In the genomic region with DNA sequence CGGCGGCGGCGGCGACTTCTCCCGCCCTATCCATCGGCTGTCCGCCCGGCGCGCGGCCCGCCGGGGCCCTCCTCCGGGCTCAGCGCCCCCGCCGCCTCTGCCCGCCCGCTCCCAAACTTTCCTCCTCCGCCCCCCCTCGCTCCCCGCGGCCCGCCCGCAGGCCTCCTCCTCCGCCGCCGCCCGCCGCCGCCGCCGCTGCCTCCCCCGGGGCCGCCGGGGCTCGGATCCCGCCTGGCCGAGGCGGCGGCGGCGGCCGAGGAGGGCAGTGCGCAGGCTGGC, we compare ENCODE assay signal across 8 cellular contexts. TPM values are rescaled to one million over a fixed set of nuclear protein-coding genes. Genes with fewer than 3 reads are reported as not detected.
A peak's percentile ranks its signal among the peaks of the same experiment; 100 is the strongest.
DNase-seq lines count a peak whose midpoint lies in the region; ATAC-seq and TF ChIP-seq lines count a peak whose summit lies in the region.

No MANE protein-coding gene starts in this region.

- H3K9me2 ChIP-seq in SU-DHL-6 (replicated peaks; ENCODE audit: insufficient read depth, low read length), result no peaks in the 10 kb centered on the region

- H3K4me1 Mint-ChIP-seq in activated T-cell treated with anti-CD3 and anti-CD28 coated beads, Interleukin-2, amount 50 U/mL, for 72 hours (ENCODE audit: low read depth), result peaks cover 41% of the 10 kb centered on the region

- peaks cover 3 to 7% of the 10 kb centered on the region in 2 donors for H3K36me3 Mint-ChIP-seq in activated T-cell treated with anti-CD3 and anti-CD28 coated beads, Interleukin-2, amount 50 U/mL, for 72 hours (ENCODE audit: insufficient read depth in 2 of 2)

- no peaks in the 10 kb centered on the region; the same call in 1 of the 2 replicates for H3F3A ChIP-seq in SU-DHL-6 (ENCODE audit: insufficient read depth)

- no peaks in the 10 kb centered on the region for H3K9me3 Mint-ChIP-seq in activated T-cell treated with anti-CD3 and anti-CD28 coated beads, Interleukin-2, amount 50 U/mL, for 72 hours

- no peak for TF ChIP-seq EP300 in transverse colon (IDR thresholded peaks at IDR 0.05; ENCODE audit: low read depth)

- whole genome bisulfite sequencing in transverse colon (ENCODE audit: low coverage in 1 of 2), 2 donors, result no CpG with 5 or more reads among the region's 46 CpGs

- intact Hi-C loops in transverse colon (cut with DNase I; ENCODE audit: low total_unique reads), result loop anchor here (5.0 kb wide), 1 partner anchor 76 kb away; no protein-coding TSS in a partner anchor

- no peak for TF ChIP-seq POLR2A in transverse colon (IDR thresholded peaks at IDR 0.05)

- H3K4me2 ChIP-seq in SU-DHL-6 (ENCODE audit: low read depth, low read length, poor library complexity, severe bottlenecking), result peak overlapping the region; percentile 78

- no peaks in the 10 kb centered on the region for H3K79me2 ChIP-seq in SU-DHL-6 (ENCODE audit: insufficient read depth, low read length)

- no peak overlapping the region for H3K27ac Mint-ChIP-seq in activated T-cell treated with anti-CD3 and anti-CD28 coated beads, Interleukin-2, amount 50 U/mL, for 72 hours

- H2AFZ ChIP-seq in SU-DHL-6 (ENCODE audit: low read depth, low read length, severe bottlenecking), result no peak overlapping the region

- DNase-seq in activated T-cell treated with anti-CD3 and anti-CD28 coated beads, Interleukin-2, amount 50 U/mL, for 72 hours, result no peak
- DNase-seq in activated T-cell treated with anti-CD3 and anti-CD28 coated beads for 4 hours (no peak), transverse colon (no peak), COR-L47 (lab: John Stamatoyannopoulos, UW) (no peak), islet precursor cell (no peak), HT-29 (ENCODE audit: low spot score) (no peak)

- TF ChIP-seq CTCF in SU-DHL-6 (IDR thresholded peaks at IDR 0.05; ENCODE audit: insufficient read depth, low read length, poor library complexity, severe bottlenecking) (no peak), transverse colon (IDR thresholded peaks at IDR 0.05) (no peak)

- H3K27ac ChIP-seq in SU-DHL-6 (ENCODE audit: low read depth, low read length) (no peak overlapping the region; the same call in 1 of the 2 replicates), transverse colon (peak overlapping the region; percentile 78 to 94 (median 88))

- no peak overlapping the region for H3K4me3 ChIP-seq in SU-DHL-6 (ENCODE audit: insufficient read depth, low read length, poor library complexity, severe bottlenecking)
- peak overlapping the region; percentile 8 for H3K4me3 ChIP-seq in iPS-11a (ENCODE audit: low read depth, low read length)
- peak overlapping the region in 3 of 4 donors; percentile 60 to 88 (median 60) for H3K4me3 ChIP-seq in transverse colon

- in situ Hi-C loops in transverse colon (cut with MboI; ENCODE audit: low pct_ligation_motif_present in 1 of 4, low pct_unique_long_range_greater_than_20kb in 1 of 4, low sequenced_read_pairs in 3 of 4), result no loop called here

- no peaks in the 10 kb centered on the region for H3K27me3 ChIP-seq in SU-DHL-6 (ENCODE audit: low read length)
- H3K27me3 ChIP-seq in transverse colon, result no peaks in the 10 kb centered on the region

- ATAC-seq in activated T-cell treated with anti-CD3 and anti-CD28 coated beads, Interleukin-2, amount 50 U/mL, for 72 hours (replicated peaks in 1 of 2), result peak in 1 of 2 donors; percentile 3

- peak overlapping the region; percentile 59 for H3K9ac ChIP-seq in SU-DHL-6 (ENCODE audit: low read length)

- no peaks in the 10 kb centered on the region for H3K9me3 ChIP-seq in SU-DHL-6 (ENCODE audit: insufficient read depth, low read length)
- no peaks in the 10 kb centered on the region for H3K9me3 ChIP-seq in transverse colon

- H3K4me3 Mint-ChIP-seq in activated T-cell treated with anti-CD3 and anti-CD28 coated beads, Interleukin-2, amount 50 U/mL, for 72 hours, result peak overlapping the region; percentile 97 to 98

- H3K36me3 ChIP-seq in SU-DHL-6 (ENCODE audit: low read length), result peaks cover 3% of the 10 kb centered on the region; the same call in 1 of the 2 replicates
- no peaks in the 10 kb centered on the region for H3K36me3 ChIP-seq in transverse colon

- no peaks in the 10 kb centered on the region for H3K27me3 Mint-ChIP-seq in activated T-cell treated with anti-CD3 and anti-CD28 coated beads, Interleukin-2, amount 50 U/mL, for 72 hours (ENCODE audit: low read depth)

- no peaks in the 10 kb centered on the region for H4K20me1 ChIP-seq in SU-DHL-6 (ENCODE audit: low read depth, low read length)

- peaks cover 0 to 34% (median 8%) of the 10 kb centered on the region in 4 donors for H3K4me1 ChIP-seq in transverse colon

RNA-seq across cellular contexts. Expression of a gene that starts 0.5 kb away (rescaled TPM):
- total RNA-seq in activated T-cell treated with anti-CD3 and anti-CD28 coated beads, Interleukin-2, amount 50 U/mL, for 72 hours, result 10 to 100 TPM; 19.7 to 20.6 TPM
- 10 to 100 TPM; 16.4 to 70.3 (median 20.4) TPM for total RNA-seq in transverse colon
- 27.2 and 39.2 TPM in 2 replicates for total RNA-seq in HT-29 (2014; rRNA removed; shearing (Covaris generic))

RNA-seq across cellular contexts. Expression of a gene that starts 39.7 kb away (rescaled TPM):
- 10 to 100 TPM; 42.1 to 42.8 TPM for total RNA-seq in activated T-cell treated with anti-CD3 and anti-CD28 coated beads, Interleukin-2, amount 50 U/mL, for 72 hours
- total RNA-seq in transverse colon, result 10 to 100 TPM; 59.8 to 83.4 (median 71.2) TPM
- total RNA-seq in HT-29 (2014; rRNA removed; shearing (Covaris generic)), result 70.6 and 79.9 TPM in 2 replicates
